8 cellular contexts compared by ENCODE assay signal in the genomic region with DNA sequence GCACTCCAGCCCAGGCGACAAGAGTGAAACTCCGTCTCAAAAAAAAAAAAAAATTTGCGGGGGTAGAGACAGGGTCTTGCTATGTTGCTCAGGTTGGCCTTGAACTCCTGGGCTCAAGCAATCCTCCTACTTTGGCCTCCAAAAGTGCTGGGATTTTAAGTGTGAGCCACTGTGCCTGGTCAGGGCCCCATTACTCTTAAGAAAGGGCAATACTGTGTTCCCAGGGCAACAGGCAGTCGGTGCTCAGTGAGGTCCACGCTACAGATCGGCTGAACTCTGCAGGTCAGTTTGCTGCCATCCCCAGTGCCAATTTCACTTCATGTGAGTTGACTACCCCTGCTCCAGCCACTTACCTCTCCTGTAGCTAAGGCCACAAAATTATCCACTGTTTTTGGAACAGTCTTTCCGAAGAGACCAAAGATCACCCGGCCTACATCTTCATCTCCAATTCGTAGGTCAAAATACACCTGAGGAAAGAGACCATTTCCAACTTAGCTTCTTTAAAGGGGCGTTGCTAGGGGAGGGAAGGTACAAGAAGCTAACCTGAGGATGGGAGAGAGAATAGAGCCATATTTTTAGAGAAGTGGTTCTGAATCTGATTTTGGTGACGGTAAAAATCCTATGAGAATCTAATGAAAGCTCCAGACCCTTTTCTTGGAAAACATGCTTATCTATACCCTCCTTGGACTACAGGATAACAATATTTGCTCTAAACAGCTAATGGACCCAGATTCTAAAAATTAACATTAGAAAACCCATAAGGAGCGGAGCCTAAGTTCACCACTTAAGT. TPM values are rescaled to one million over a fixed set of nuclear protein-coding genes. Genes with fewer than 3 reads are reported as not detected.
DNase-seq lines count a peak whose midpoint lies in the region; ATAC-seq and TF ChIP-seq lines count a peak whose summit lies in the region.

No MANE protein-coding gene starts in this region.

- TF ChIP-seq POLR2A in gastrocnemius medialis (IDR thresholded peaks at IDR 0.05): no peak

- H3K27ac ChIP-seq in GM23248 (peak overlapping the region; percentile 90), gastrocnemius medialis (peak overlapping the region; percentile 84 to 96 (median 94))

- H3K9me3 Mint-ChIP-seq in T-cell: no peaks in the 10 kb centered on the region

- no peak for ATAC-seq in T-cell (replicated peaks in 1 of 4)
- no peak for ATAC-seq in gastrocnemius medialis
- ATAC-seq in HG03442 (IDR thresholded peaks at IDR 0.05; ENCODE audit: unreplicated experiment): no peak

- H3K9ac ChIP-seq in GM23248: peak overlapping the region; percentile 91

- H3K4me1 Mint-ChIP-seq in T-cell: peaks cover 46 to 59% (median 50%) of the 10 kb centered on the region in 3 donors

- H3K27ac Mint-ChIP-seq in T-cell: peak overlapping the region; percentile 84 to 89

- CTCF ChIA-PET in T-cell (lab: Charles Lee): interaction anchor here in 1 of 2 donors (1.1 kb wide), 1 partner anchor 9 kb away, joined by 4 read pairs; no protein-coding TSS in a partner anchor

- no peak for TF ChIP-seq CTCF in fibroblast of villous mesenchyme (IDR thresholded peaks at IDR 0.05; ENCODE audit: insufficient read depth, low read depth, low read length)
- TF ChIP-seq CTCF in gastrocnemius medialis (IDR thresholded peaks at IDR 0.05 in 4 of 5, conservative IDR thresholded peaks at IDR 0.05 in 1 of 5): no peak
- TF ChIP-seq CTCF in GM20000 (IDR thresholded peaks at IDR 0.05; ENCODE audit: extremely low read depth, missing control alignments): no peak

- no peak for DNase-seq in GM23248
- no peak for DNase-seq in T-cell
- no peak for DNase-seq in fibroblast of villous mesenchyme (ENCODE audit: low read depth)
- DNase-seq in gastrocnemius medialis: no peak
- no peak for DNase-seq in GM20000 (ENCODE audit: low spot score)
- no peak for DNase-seq in DMS114 treated with DMSO at 0.1 percent for 48 hours (lab: John Stamatoyannopoulos, UW; ENCODE audit: unreplicated experiment)
- no peak for DNase-seq in Ammon's horn (ENCODE audit: low spot score)

- no peaks in the 10 kb centered on the region for H3K9me3 ChIP-seq in GM23248 (ENCODE audit: low read depth)
- no peaks in the 10 kb centered on the region for H3K9me3 ChIP-seq in gastrocnemius medialis

- POLR2A ChIA-PET in T-cell (lab: Charles Lee): interaction anchor here in 1 of 2 donors (0.7 kb wide), 1 partner anchor 137 kb away, joined by 7 read pairs; no protein-coding TSS in a partner anchor

- intact Hi-C loops in gastrocnemius medialis (cut with DNase I; ENCODE audit: low total_unique reads): loop anchor here (2.0 to 5.0 kb wide), 5 partner anchors 55 to 825 kb away; a partner anchor contains a TSS

- H3K4me3 ChIP-seq in GM23248: peak overlapping the region; percentile 81
- peak overlapping the region; percentile 91 for H3K4me3 ChIP-seq in fibroblast of villous mesenchyme (ENCODE audit: low read depth, low read length)
- H3K4me3 ChIP-seq in gastrocnemius medialis: peak overlapping the region; percentile 83 to 96 (median 88)

- WGBS in GM23248 (ENCODE audit: low coverage in 1 of 2, low lambda C conversion rate in 2 of 2, missing lambda C conversion rate in 2 of 2), 2 experiments: 24 to 30% methylated on average over 12 of the region's 12 CpGs

- peak overlapping the region; percentile 83 to 87 (median 86) for H3K4me3 Mint-ChIP-seq in T-cell

- H3K36me3 ChIP-seq in GM23248 (ENCODE audit: low read depth) (peaks cover 40% of the 10 kb centered on the region), gastrocnemius medialis (peaks cover 6 to 49% of the 10 kb centered on the region in 2 donors)

- H2AFZ ChIP-seq in GM23248: 0 out of 2 replicates have a peak overlapping the region, but pooled peaks have one; percentile 37

- H3K27me3 ChIP-seq in GM23248 (replicated peaks; ENCODE audit: insufficient read depth) (no peaks in the 10 kb centered on the region), gastrocnemius medialis (no peaks in the 10 kb centered on the region)

- H3F3A ChIP-seq in GM23248 (ENCODE audit: insufficient read depth): peaks cover 82% of the 10 kb centered on the region

- 0 out of 2 replicates have a peak, but pooled peaks cover 11% of the 10 kb centered on the region for H4K20me1 ChIP-seq in GM23248 (ENCODE audit: insufficient read depth)

- peak overlapping the region; percentile 97 for H3K4me2 ChIP-seq in GM23248 (ENCODE audit: unreplicated experiment)

- H3K27me3 Mint-ChIP-seq in T-cell: no peaks in the 10 kb centered on the region

- H3K4me1 ChIP-seq in GM23248 (ENCODE audit: insufficient read depth): peaks cover 26% of the 10 kb centered on the region
- H3K4me1 ChIP-seq in gastrocnemius medialis: peaks cover 23 to 24% of the 10 kb centered on the region in 2 donors

- in situ Hi-C loops in GM23248 (cut with MboI) (no loop called here), gastrocnemius medialis (cut with MboI; ENCODE audit: low sequenced_read_pairs in 4 of 4) (no loop called here)

- peaks cover 35% of the 10 kb centered on the region for H3K36me3 Mint-ChIP-seq in T-cell

- peaks cover 44% of the 10 kb centered on the region for H3K79me2 ChIP-seq in GM23248 (ENCODE audit: insufficient read depth)

- H3K9me2 ChIP-seq in GM23248 (ENCODE audit: insufficient read depth): no peaks in the 10 kb centered on the region

RNA-seq across cellular contexts. Expression of a gene that starts 0.9 kb away (rescaled TPM):
- 994 and 1,188 TPM in 2 replicates for total RNA-seq in GM23248 (2014; rRNA removed; shearing (Covaris generic))
- polyA plus RNA-seq in GM23248 (2016; fragmentation: Nextera tagmentation; extraction: Ambion mirVana): 1,748 and 1,763 TPM in 2 replicates
- 100 to 1,000 TPM; 169 to 260 (median 217) TPM for total RNA-seq in T-cell
- 654 and 959 TPM in 2 replicates for total RNA-seq in fibroblast of villous mesenchyme
- 10 to 100 TPM; 26.8 to 78.5 (median 40.2) TPM for total RNA-seq in gastrocnemius medialis

RNA-seq across cellular contexts. Expression of a gene that starts 10.4 kb away (rescaled TPM):
- not detected in 2 replicates for total RNA-seq in GM23248 (2014; rRNA removed; shearing (Covaris generic))
- polyA plus RNA-seq in GM23248 (2016; fragmentation: Nextera tagmentation; extraction: Ambion mirVana): 0.66 and 0.94 TPM in 2 replicates
- 1 to 10 TPM in 3 of 5 donors, under 1 TPM in 2; 0.58 to 3.7 (median 1.4) TPM for total RNA-seq in T-cell
- total RNA-seq in fibroblast of villous mesenchyme: under 0.01 and 0.32 TPM in 2 replicates
- total RNA-seq in gastrocnemius medialis: under 1 TPM in 2 of 4 donors, not detected in 2; 0.09 to 0.87 TPM
